ENCODE assay signal across 9 cellular contexts in the genomic region with DNA sequence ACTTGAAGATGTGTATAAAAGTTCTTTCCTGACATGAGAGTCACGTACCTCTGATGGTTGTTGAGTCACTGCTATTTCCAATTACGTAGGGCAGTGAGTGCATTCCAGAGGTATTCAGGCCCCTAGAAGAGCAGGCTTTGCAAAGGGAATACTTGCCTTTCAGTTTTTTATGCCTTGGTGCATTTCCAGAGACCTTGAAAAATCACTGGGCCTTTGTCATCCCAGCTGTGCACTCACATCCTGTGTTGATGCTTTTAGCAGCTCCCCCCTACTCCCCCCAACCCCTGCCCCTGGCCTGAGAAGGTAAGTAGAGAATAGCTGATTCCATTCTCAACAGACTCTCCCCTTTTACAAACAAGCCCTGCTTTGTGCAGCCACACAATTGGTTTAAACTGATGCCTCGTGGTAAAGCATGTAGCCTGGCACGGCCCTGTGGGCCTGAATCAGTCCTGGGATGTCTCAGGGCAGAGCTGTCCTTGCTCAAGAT.
DNase-seq lines count a peak whose midpoint lies in the region; ATAC-seq and TF ChIP-seq lines count a peak whose summit lies in the region.
"Had no signal": no experiment of that assay in that cellular context is flagged by ENCODE, and none has a peak within 500 bp of the region (broad histone marks: within the 10 kb centered on the region; RNA-seq: fewer than 3 reads in every experiment).

No MANE protein-coding gene starts in this region.

- H3K27me3 ChIP-seq in PC-9 (ENCODE audit: insufficient read depth, low read depth) = no peaks in the 10 kb centered on the region
- H3K27me3 ChIP-seq: heart left ventricle had no signal

- peaks cover 37% of the 10 kb centered on the region for H3K4me1 ChIP-seq in PC-9 (replicated peaks; ENCODE audit: insufficient read depth)

- H3K4me2 ChIP-seq in PC-9 = peak overlapping the region; percentile 64

- no peaks in the 10 kb centered on the region for H4K20me1 ChIP-seq in PC-9 (ENCODE audit: insufficient read depth)

- no peaks in the 10 kb centered on the region for H3K9me3 ChIP-seq in PC-9 (ENCODE audit: insufficient read depth, low read depth)
- H3K9me3 ChIP-seq: heart left ventricle had no signal

- H3K36me3 ChIP-seq in PC-9 (ENCODE audit: low read depth) = no peaks in the 10 kb centered on the region

- no peak for ATAC-seq in HG03039 (IDR thresholded peaks at IDR 0.05; ENCODE audit: unreplicated experiment)
- no peak for ATAC-seq in GM21423 (IDR thresholded peaks at IDR 0.05; ENCODE audit: unreplicated experiment)

- no peaks in the 10 kb centered on the region for H3K9me2 ChIP-seq in PC-9 (ENCODE audit: insufficient read depth)

- peak overlapping the region; percentile 10; the same call in 1 of the 2 replicates for H3K4me3 ChIP-seq in PC-9
- H3K4me3 ChIP-seq: heart left ventricle had no signal

- H3F3A ChIP-seq in PC-9 (ENCODE audit: insufficient read depth, low read depth) = peaks cover 34% of the 10 kb centered on the region

- H3K27ac ChIP-seq in PC-9 = peak overlapping the region; percentile 78

- TF ChIP-seq CTCF in PC-9 (conservative IDR thresholded peaks at IDR 0.05) = no peak

- CTCF ChIA-PET in PC-9 (lab: Charles Lee) = interaction anchor here (0.6 kb wide), 1 partner anchor 36 kb away, joined by 14 read pairs; no protein-coding TSS in a partner anchor

- POLR2A ChIA-PET in PC-9 (lab: Charles Lee; ENCODE audit: unreplicated experiment) = no interaction called here

- intact Hi-C loops in PC-9 (cut with micrococcal nuclease; ENCODE audit: unreplicated experiment) = loop anchor here (1.0 to 5.0 kb wide), 3 partner anchors 44 to 343 kb away; partner anchors contain the start of gene FMNL2

- H2AFZ ChIP-seq in PC-9 = 0 out of 2 replicates have a peak overlapping the region, but pooled peaks have one; percentile 24

- BruUV-seq in PC-9 (replicated peaks; lab: Mats Ljungman, UMichigan) = no TSS peak

- DNase-seq in Ammon's horn (ENCODE audit: low spot score) (peak; percentile 84), PC-9 (peak; percentile 35 to 90), fibroblast of gingiva (ENCODE audit: low read depth) (peak; percentile 77), non-pigmented ciliary epithelial cell (ENCODE audit: low read depth) (peak; percentile 89)
- DNase-seq in stimulated activated naive CD4-positive, alpha-beta T cell treated with Interleukin-2 at 50 U/mL for 16 hours (lab: John Stamatoyannopoulos, UW) = no peak
- DNase-seq in stimulated activated naive CD4-positive, alpha-beta T cell (lab: John Stamatoyannopoulos, UW) = no peak
- DNase-seq: heart left ventricle had no signal

- peaks cover 30% of the 10 kb centered on the region; the same call in 1 of the 2 replicates for H3K79me2 ChIP-seq in PC-9 (ENCODE audit: low read depth)

Comparison
In these comparisons a context has a peak if more than half of its experiments do, and no peak if none do; other contexts are left out.
1. DNase-seq: peak in Ammon's horn (single experiment), PC-9 (2 of 2), fibroblast of gingiva (single experiment) and non-pigmented ciliary epithelial cell (single experiment); none in stimulated activated naive CD4-positive, alpha-beta T cell treated with Interleukin-2 at 50 U/mL for 16 hours (single experiment) and stimulated activated naive CD4-positive, alpha-beta T cell (0 of 6).